Comparison of ENCODE assay signal across 15 cellular contexts in the genomic region with DNA sequence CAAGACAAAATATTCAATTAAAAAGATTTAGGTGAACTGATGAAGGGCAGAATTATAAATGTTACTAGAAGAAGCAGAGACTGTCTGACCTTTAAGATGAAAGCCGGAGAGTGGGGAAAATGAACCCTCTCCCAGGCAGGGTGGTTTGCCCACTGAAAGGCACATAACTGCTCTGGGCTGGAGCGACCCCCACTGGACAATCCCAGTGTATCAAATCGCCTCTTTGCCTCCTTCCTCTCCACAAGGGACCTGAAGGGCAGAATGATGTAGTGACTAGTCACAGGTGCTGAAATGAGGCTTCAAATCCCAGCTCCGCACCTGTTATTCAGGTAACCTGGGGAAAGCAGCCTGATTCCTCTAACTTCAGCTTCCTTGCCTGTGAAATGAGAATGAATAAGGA.
A peak's percentile ranks its signal among the peaks of the same experiment; 100 is the strongest.
DNase-seq lines count a peak whose midpoint lies in the region; ATAC-seq and TF ChIP-seq lines count a peak whose summit lies in the region.
"Had no signal": no experiment of that assay in that cellular context is flagged by ENCODE, and none has a peak within 500 bp of the region (broad histone marks: within the 10 kb centered on the region; RNA-seq: fewer than 3 reads in every experiment).

No MANE protein-coding gene starts in this region.

- no peaks in the 10 kb centered on the region for H3K79me2 ChIP-seq in neural progenitor cell (ENCODE audit: low read depth)

- DNase-seq in NCI-H82 (lab: John Stamatoyannopoulos, UW) (peak; percentile 51), NCI-H82 treated with DMSO at 0.1 percent for 48 hours (lab: John Stamatoyannopoulos, UW; ENCODE audit: unreplicated experiment) (no peak), HEK293T (ENCODE audit: extremely low spot score) (peak; percentile 59), astrocyte of the spinal cord (ENCODE audit: low read depth, low spot score) (no peak), neural progenitor cell (ENCODE audit: low spot score) (peak; percentile 66), KBM-7 (no peak), midbrain (lab: John Stamatoyannopoulos, UW) (no peak)
- DNase-seq: colonic mucosa; DMS79; immature natural killer cell; psoas muscle; stimulated activated CD4-positive, alpha-beta T cell treated with anti-CD3 and anti-CD28 coated beads, Interleukin-2, amount 100 ng/mL, for 24 hours had no signal

- POLR2A ChIA-PET in HEK293T (lab: Yijun Ruan, JAX), result no interaction called here

- no peak for ATAC-seq in GM19328 (IDR thresholded peaks at IDR 0.05; ENCODE audit: unreplicated experiment)
- ATAC-seq: psoas muscle had no signal

- in situ Hi-C loops in astrocyte of the spinal cord (cut with HindIII; ENCODE audit: low sequenced_read_pairs), result no loop called here
- in situ Hi-C loops in KBM-7 (cut with MboI; ENCODE audit: low pct_unique_long_range_greater_than_20kb, low sequenced_read_pairs), result no loop called here

- H4K20me1 ChIP-seq in neural progenitor cell (ENCODE audit: low read depth), result no peaks in the 10 kb centered on the region

- H3F3A ChIP-seq in neural progenitor cell (ENCODE audit: low read depth), result peaks cover 2% of the 10 kb centered on the region

- H3K4me3 ChIP-seq in astrocyte of the spinal cord (ENCODE audit: low read depth, low read length) (no peak overlapping the region), neural progenitor cell (no peak overlapping the region)
- H3K4me3 ChIP-seq: colonic mucosa, psoas muscle, upper lobe of left lung had no signal

- CTCF ChIA-PET in HEK293T (lab: Yijun Ruan, JAX), result interaction anchor here (0.5 to 1.2 kb wide), 3 partner anchors 8 to 53 kb away, joined by 3 to 5 read pairs (median 3); no protein-coding TSS in a partner anchor

- H3K27me3 ChIP-seq in neural progenitor cell, result no peaks in the 10 kb centered on the region
- H3K27me3 ChIP-seq: colonic mucosa, upper lobe of left lung had no signal

- no peaks in the 10 kb centered on the region for H3K36me3 ChIP-seq in neural progenitor cell
- H3K36me3 ChIP-seq: colonic mucosa, upper lobe of left lung had no signal

- no peak overlapping the region for H3K9ac ChIP-seq in neural progenitor cell

- H3K4me3 Mint-ChIP-seq in neural progenitor cell, result no peak overlapping the region
- H3K4me3 Mint-ChIP-seq: activated naive CD8-positive, alpha-beta T cell; immature natural killer cell had no signal

- no peak overlapping the region for H3K4me2 ChIP-seq in neural progenitor cell

- no peak overlapping the region for H2AFZ ChIP-seq in neural progenitor cell (replicated peaks)

- no peaks in the 10 kb centered on the region for H3K4me1 ChIP-seq in neural progenitor cell
- H3K4me1 ChIP-seq: colonic mucosa, psoas muscle, upper lobe of left lung had no signal

- no peak overlapping the region for H3K27ac Mint-ChIP-seq in neural progenitor cell
- H3K27ac Mint-ChIP-seq: activated naive CD8-positive, alpha-beta T cell; immature natural killer cell had no signal

- no peaks in the 10 kb centered on the region for H3K9me3 Mint-ChIP-seq in neural progenitor cell
- H3K9me3 Mint-ChIP-seq: immature natural killer cell had no signal

- no peaks in the 10 kb centered on the region for H3K27me3 Mint-ChIP-seq in neural progenitor cell (ENCODE audit: insufficient read depth, low read depth)

- H3K36me3 Mint-ChIP-seq in neural progenitor cell, result no peaks in the 10 kb centered on the region
- H3K36me3 Mint-ChIP-seq: activated naive CD8-positive, alpha-beta T cell; immature natural killer cell had no signal

- no peaks in the 10 kb centered on the region for H3K9me3 ChIP-seq in neural progenitor cell (ENCODE audit: low read depth)
- H3K9me3 ChIP-seq: colonic mucosa, psoas muscle, upper lobe of left lung had no signal

- TF ChIP-seq CTCF in astrocyte of the spinal cord (IDR thresholded peaks at IDR 0.05; ENCODE audit: low read depth, low read length) (peak; percentile 11), neural progenitor cell (IDR thresholded peaks at IDR 0.05) (peak; percentile 74)

- peaks cover 2% of the 10 kb centered on the region for H3K4me1 Mint-ChIP-seq in neural progenitor cell
- H3K4me1 Mint-ChIP-seq: immature natural killer cell had no signal

- H3K27ac ChIP-seq in neural progenitor cell, result no peak overlapping the region
- H3K27ac ChIP-seq: colonic mucosa, psoas muscle, upper lobe of left lung had no signal

TF ChIP-seq in HEK293T, 16 proteins besides CTCF, POLR2A, EP300 and RAD21:
- TF ChIP-seq ZNF384 (IDR thresholded peaks at IDR 0.05) (no peak), TARDBP (IDR thresholded peaks at IDR 0.05) (no peak), NFRKB (IDR thresholded peaks at IDR 0.05) (no peak), FOXM1 (IDR thresholded peaks at IDR 0.05; ENCODE audit: borderline replicate concordance) (no peak), FOXA1 (IDR thresholded peaks at IDR 0.05) (no peak), ARNT (IDR thresholded peaks at IDR 0.05) (no peak), BHLHE40 (IDR thresholded peaks at IDR 0.05; ENCODE audit: borderline replicate concordance) (no peak), HDGF (IDR thresholded peaks at IDR 0.05; ENCODE audit: borderline replicate concordance) (no peak), FOXK2 (IDR thresholded peaks at IDR 0.05) (no peak), LEF1 (IDR thresholded peaks at IDR 0.05; ENCODE audit: borderline replicate concordance) (no peak)
- TF ChIP-seq, protein P1, sequence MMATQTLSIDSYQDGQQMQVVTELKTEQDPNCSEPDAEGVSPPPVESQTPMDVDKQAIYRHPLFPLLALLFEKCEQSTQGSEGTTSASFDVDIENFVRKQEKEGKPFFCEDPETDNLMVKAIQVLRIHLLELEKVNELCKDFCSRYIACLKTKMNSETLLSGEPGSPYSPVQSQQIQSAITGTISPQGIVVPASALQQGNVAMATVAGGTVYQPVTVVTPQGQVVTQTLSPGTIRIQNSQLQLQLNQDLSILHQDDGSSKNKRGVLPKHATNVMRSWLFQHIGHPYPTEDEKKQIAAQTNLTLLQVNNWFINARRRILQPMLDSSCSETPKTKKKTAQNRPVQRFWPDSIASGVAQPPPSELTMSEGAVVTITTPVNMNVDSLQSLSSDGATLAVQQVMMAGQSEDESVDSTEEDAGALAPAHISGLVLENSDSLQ (IDR thresholded peaks at IDR 0.05), result no peak

Comparison
In these comparisons a context has a peak if more than half of its experiments do, and no peak if none do; other contexts are left out.
1. DNase-seq: peak in NCI-H82 (single experiment), HEK293T (single experiment) and neural progenitor cell (single experiment); none in NCI-H82 treated with DMSO at 0.1 percent for 48 hours (single experiment), astrocyte of the spinal cord (single experiment), KBM-7 (single experiment) and midbrain (single experiment).